In the genomic region with DNA sequence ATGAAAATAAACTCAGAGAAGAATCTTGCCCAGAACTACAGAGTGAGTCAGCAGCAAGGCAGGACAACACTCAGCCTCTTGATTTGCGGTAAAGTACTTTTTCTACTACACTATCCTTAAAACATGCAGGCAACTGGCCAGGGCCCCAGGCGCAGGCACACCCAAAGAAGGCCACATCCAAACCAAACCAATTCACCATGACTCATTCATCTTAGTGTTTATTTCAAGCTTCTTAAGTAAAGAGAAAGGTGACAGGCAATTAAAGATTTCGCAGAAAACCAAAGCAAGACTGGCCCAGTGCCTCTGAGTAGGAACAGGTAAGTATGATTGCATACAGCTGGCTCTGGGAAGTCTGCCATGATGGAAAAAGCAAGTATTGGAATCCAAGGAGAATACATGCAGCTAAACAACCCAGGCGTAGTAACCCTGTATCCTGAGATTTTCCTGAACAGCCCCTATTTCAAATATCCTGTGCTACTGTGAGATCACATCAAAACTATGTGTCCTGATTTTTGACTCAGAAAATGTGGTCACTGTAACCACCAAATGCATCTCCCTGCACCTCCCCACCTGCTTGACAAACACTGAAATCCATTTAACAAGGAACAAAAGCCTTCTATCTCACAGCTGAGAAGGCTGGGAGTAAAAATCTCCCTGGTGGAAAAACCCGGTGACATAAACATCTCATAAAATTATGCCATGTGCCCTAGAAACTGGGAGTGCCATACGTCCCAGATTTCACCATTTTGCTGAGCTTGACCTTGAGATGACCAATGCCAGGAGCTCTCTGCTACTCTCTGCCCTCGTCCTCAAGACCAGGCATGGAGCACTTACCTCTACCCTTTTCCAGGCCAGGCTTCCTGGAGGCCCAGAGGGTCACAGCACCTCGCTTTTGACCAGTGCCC, we compare ENCODE assay signal across 8 cellular contexts. TPM values are rescaled to one million over a fixed set of nuclear protein-coding genes. Genes with fewer than 3 reads are reported as not detected.
DNase-seq lines count a peak whose midpoint lies in the region; ATAC-seq and TF ChIP-seq lines count a peak whose summit lies in the region.

No MANE protein-coding gene starts in this region.

- TF ChIP-seq CTCF in sigmoid colon (IDR thresholded peaks at IDR 0.05): no peak

- no peak overlapping the region for H3K4me3 ChIP-seq in sigmoid colon

- WGBS in sigmoid colon, 2 donors: 18 to 55% methylated on average over 8 of the region's 8 CpGs

- H3K36me3 ChIP-seq in sigmoid colon: no peaks in the 10 kb centered on the region

- intact Hi-C loops in sigmoid colon (cut with DNase I): loop anchor here (1.0 kb wide), 2 partner anchors 330 to 421 kb away; no protein-coding TSS in a partner anchor

- TF ChIP-seq POLR2A in sigmoid colon (IDR thresholded peaks at IDR 0.05): no peak

- ATAC-seq in HG03442 (IDR thresholded peaks at IDR 0.05; ENCODE audit: unreplicated experiment): no peak

- peaks cover 0 to 75% (median 71%) of the 10 kb centered on the region in 4 donors for H3K4me1 ChIP-seq in sigmoid colon

- DNase-seq in GM04503 (ENCODE audit: low read depth): peak; percentile 98
- peak; percentile 100 for DNase-seq in SW480 (ENCODE audit: low spot score)
- DNase-seq in glomerular visceral epithelial cell (ENCODE audit: extremely low spot score): peak; percentile 99
- DNase-seq in sigmoid colon: peak; percentile 98
- no peak for DNase-seq in activated naive CD4-positive, alpha-beta T cell treated with Interleukin-2 at 50 U/mL for 16 hours
- DNase-seq in stimulated activated naive CD4-positive, alpha-beta T cell (lab: John Stamatoyannopoulos, UW): no peak
- no peak for DNase-seq in NCI-H524 (lab: John Stamatoyannopoulos, UW)

- TF ChIP-seq EP300 in sigmoid colon (IDR thresholded peaks at IDR 0.05): peak; percentile 53 to 96 (median 92)

- H3K27ac ChIP-seq in sigmoid colon: peak overlapping the region; percentile 89 to 94 (median 93)

- no peaks in the 10 kb centered on the region for H3K9me3 ChIP-seq in sigmoid colon

- no peaks in the 10 kb centered on the region for H3K27me3 ChIP-seq in sigmoid colon

RNA-seq across cellular contexts. Expression of a gene that starts 12.4 kb away (rescaled TPM):
- 1 to 10 TPM in 3 of 4 donors, not detected in 1; 2.9 to 7.7 (median 3.9) TPM for total RNA-seq in sigmoid colon
- polyA plus RNA-seq in sigmoid colon: 10 to 100 TPM in 2 of 3 donors, 1 to 10 TPM in 1; 4.6 to 19.2 (median 13.9) TPM

RNA-seq across cellular contexts. Expression of a gene that starts 12.5 kb away (rescaled TPM):
- 10 to 100 TPM; 33.0 to 59.9 (median 40.6) TPM for total RNA-seq in sigmoid colon
- 100 to 1,000 TPM in 1 of 3 donors, 10 to 100 TPM in 2; 51.9 to 107 (median 71.4) TPM for polyA plus RNA-seq in sigmoid colon

RNA-seq across cellular contexts. Expression of a gene that starts 33.2 kb away (rescaled TPM):
- total RNA-seq in sigmoid colon: 1 to 10 TPM in 1 of 4 donors, not detected in 3; 3.3 TPM
- polyA plus RNA-seq in sigmoid colon: 10 to 100 TPM; 12.6 to 90.3 (median 29.6) TPM

RNA-seq across cellular contexts. Expression of a gene that starts 47.8 kb away (rescaled TPM):
- total RNA-seq in sigmoid colon: 1 to 10 TPM in 1 of 4 donors, under 1 TPM in 1, not detected in 2; 0.95 to 1.6 TPM
- polyA plus RNA-seq in sigmoid colon: 10 to 100 TPM in 2 of 3 donors, 1 to 10 TPM in 1; 2.9 to 15.6 (median 10.2) TPM

RNA-seq across cellular contexts. Expression of a gene that starts 54.3 kb away (rescaled TPM):
- total RNA-seq in sigmoid colon: 10 to 100 TPM; 46.7 to 82.5 (median 52.2) TPM
- polyA plus RNA-seq in sigmoid colon: 10 to 100 TPM; 10.4 to 16.8 (median 15.2) TPM

Comparison
In these comparisons a context has a peak if more than half of its experiments do, and no peak if none do; other contexts are left out.
1. DNase-seq: peak in GM04503 (single experiment), SW480 (single experiment), glomerular visceral epithelial cell (single experiment) and sigmoid colon (single experiment); none in activated naive CD4-positive, alpha-beta T cell treated with Interleukin-2 at 50 U/mL for 16 hours (single experiment), stimulated activated naive CD4-positive, alpha-beta T cell (0 of 6) and NCI-H524 (0 of 2).